In the genomic region with DNA sequence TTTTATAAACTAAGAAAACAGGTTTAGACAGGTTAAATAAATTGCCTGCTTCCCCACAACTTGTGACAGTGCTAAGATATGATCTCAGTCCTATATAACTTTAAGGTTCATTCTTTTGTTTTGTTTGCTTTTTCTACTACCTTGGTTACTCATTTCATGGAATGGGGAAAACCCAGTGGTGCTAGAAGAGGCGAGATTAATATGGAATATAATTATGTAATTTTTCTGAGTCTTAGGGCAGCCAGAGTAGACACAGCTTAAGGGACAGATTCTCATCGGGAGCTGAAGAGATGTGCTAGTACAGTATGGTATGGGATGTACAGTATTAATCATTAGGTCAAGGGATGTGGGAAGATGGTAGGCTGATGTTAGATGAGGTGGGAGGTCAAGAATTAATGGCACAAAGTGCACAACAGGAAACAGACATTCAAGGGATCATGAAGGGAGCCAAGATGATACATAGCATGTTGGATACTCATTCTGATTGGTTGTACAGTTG, we compare ENCODE assay signal across 15 cellular contexts. TPM values are rescaled to one million over a fixed set of nuclear protein-coding genes. Genes with fewer than 3 reads are reported as not detected.
A peak's percentile ranks its signal among the peaks of the same experiment; 100 is the strongest.
DNase-seq lines count a peak whose midpoint lies in the region; ATAC-seq and TF ChIP-seq lines count a peak whose summit lies in the region.
"Had no signal": no experiment of that assay in that cellular context is flagged by ENCODE, and none has a peak within 500 bp of the region (broad histone marks: within the 10 kb centered on the region; RNA-seq: fewer than 3 reads in every experiment).

No MANE protein-coding gene starts in this region.

- DNase-seq in activated T-cell treated with anti-CD3 and anti-CD28 coated beads, Interleukin-2, amount 50 U/mL, for 24 hours: no peak
- no peak for DNase-seq in activated T-cell treated with anti-CD3 and anti-CD28 coated beads, Interleukin-2, amount 50 U/mL, for 4 hours
- DNase-seq in glomerular visceral epithelial cell (ENCODE audit: extremely low spot score) (peak; percentile 63), NCI-H2107 (lab: John Stamatoyannopoulos, UW) (no peak)
- no peak for DNase-seq in stimulated activated naive CD8-positive, alpha-beta T cell treated with anti-CD3 and anti-CD28 coated beads, Interleukin-15, amount 100 ng/mL, for 72 hours
- DNase-seq in activated CD8-positive, alpha-beta T cell treated with anti-CD3 and anti-CD28 coated beads, Interleukin-2, amount 10 ng/mL, durations not matched to agents 7 days and 5 days: no peak
- DNase-seq: activated CD4-positive, CD25-positive, alpha-beta regulatory T cell; activated naive CD8-positive, alpha-beta T cell treated with anti-CD3 and anti-CD28 coated beads, Interleukin-2, amount 10 ng/mL, durations not matched to agents 7 days and 5 days; lower lobe of right lung; NCI-H1092 treated with DMSO at 0.1 percent for 48 hours; nephron progenitor cell had no signal

- peaks cover 53% of the 10 kb centered on the region for H3K36me3 Mint-ChIP-seq in activated T-cell treated with anti-CD3 and anti-CD28 coated beads, Interleukin-2, amount 50 U/mL, for 24 hours (ENCODE audit: low read depth)
- H3K36me3 Mint-ChIP-seq in activated T-cell treated with anti-CD3 and anti-CD28 coated beads, Interleukin-2, amount 50 U/mL, for 4 hours (ENCODE audit: insufficient read depth): peaks cover 18% of the 10 kb centered on the region
- peaks cover 29% of the 10 kb centered on the region for H3K36me3 Mint-ChIP-seq in activated CD8-positive, alpha-beta T cell treated with anti-CD3 and anti-CD28 coated beads, Interleukin-2, amount 10 ng/mL, durations not matched to agents 7 days and 5 days (ENCODE audit: low read depth)

- no peaks in the 10 kb centered on the region for H3K27me3 Mint-ChIP-seq in activated T-cell treated with anti-CD3 and anti-CD28 coated beads, Interleukin-2, amount 50 U/mL, for 24 hours
- no peaks in the 10 kb centered on the region for H3K27me3 Mint-ChIP-seq in activated T-cell treated with anti-CD3 and anti-CD28 coated beads, Interleukin-2, amount 50 U/mL, for 4 hours (ENCODE audit: low read depth)
- no peaks in the 10 kb centered on the region for H3K27me3 Mint-ChIP-seq in stimulated activated naive CD8-positive, alpha-beta T cell treated with anti-CD3 and anti-CD28 coated beads, Interleukin-15, amount 100 ng/mL, for 72 hours
- no peaks in the 10 kb centered on the region for H3K27me3 Mint-ChIP-seq in activated CD8-positive, alpha-beta T cell treated with anti-CD3 and anti-CD28 coated beads, Interleukin-2, amount 10 ng/mL, durations not matched to agents 7 days and 5 days (ENCODE audit: low read depth)
- H3K27me3 Mint-ChIP-seq: activated naive CD8-positive, alpha-beta T cell treated with anti-CD3 and anti-CD28 coated beads, Interleukin-2, amount 10 ng/mL, durations not matched to agents 7 days and 5 days had no signal

- H3K27ac Mint-ChIP-seq in activated T-cell treated with anti-CD3 and anti-CD28 coated beads, Interleukin-2, amount 50 U/mL, for 24 hours: peak overlapping the region; percentile 34
- peak overlapping the region in 1 of 2 donors; percentile 34 for H3K27ac Mint-ChIP-seq in stimulated activated naive CD8-positive, alpha-beta T cell treated with anti-CD3 and anti-CD28 coated beads, Interleukin-15, amount 100 ng/mL, for 72 hours
- no peak overlapping the region for H3K27ac Mint-ChIP-seq in activated CD8-positive, alpha-beta T cell treated with anti-CD3 and anti-CD28 coated beads, Interleukin-2, amount 10 ng/mL, durations not matched to agents 7 days and 5 days
- H3K27ac Mint-ChIP-seq: activated naive CD8-positive, alpha-beta T cell treated with anti-CD3 and anti-CD28 coated beads, Interleukin-2, amount 10 ng/mL, durations not matched to agents 7 days and 5 days; nephron progenitor cell; stimulated activated effector memory CD8-positive, alpha-beta T cell treated with anti-CD3 and anti-CD28 coated beads, Interleukin-12 subunit alpha, Interleukin-12 subunit beta, amount 100 ng/mL, for 72 hours had no signal

- H3K4me3 Mint-ChIP-seq in activated T-cell treated with anti-CD3 and anti-CD28 coated beads, Interleukin-2, amount 50 U/mL, for 24 hours: no peak overlapping the region
- H3K4me3 Mint-ChIP-seq in activated T-cell treated with anti-CD3 and anti-CD28 coated beads, Interleukin-2, amount 50 U/mL, for 4 hours: no peak overlapping the region
- no peak overlapping the region for H3K4me3 Mint-ChIP-seq in stimulated activated naive CD8-positive, alpha-beta T cell treated with anti-CD3 and anti-CD28 coated beads, Interleukin-15, amount 100 ng/mL, for 72 hours
- no peak overlapping the region for H3K4me3 Mint-ChIP-seq in activated CD8-positive, alpha-beta T cell treated with anti-CD3 and anti-CD28 coated beads, Interleukin-2, amount 10 ng/mL, durations not matched to agents 7 days and 5 days
- H3K4me3 Mint-ChIP-seq: activated naive CD8-positive, alpha-beta T cell treated with anti-CD3 and anti-CD28 coated beads, Interleukin-2, amount 10 ng/mL, durations not matched to agents 7 days and 5 days; nephron progenitor cell; stimulated activated effector memory CD8-positive, alpha-beta T cell treated with anti-CD3 and anti-CD28 coated beads, Interleukin-12 subunit alpha, Interleukin-12 subunit beta, amount 100 ng/mL, for 72 hours had no signal

- TF ChIP-seq CTCF in VCaP (conservative IDR thresholded peaks at IDR 0.05): no peak

- peak overlapping the region; percentile 28 for H3K27ac ChIP-seq in VCaP
- H3K27ac ChIP-seq: lower lobe of right lung had no signal

- CTCF ChIA-PET in activated CD8-positive, alpha-beta T cell treated with anti-CD3 and anti-CD28 coated beads, Interleukin-2, amount 10 ng/mL, durations not matched to agents 7 days and 5 days (lab: Charles Lee): interaction anchor here (1.3 kb wide), 1 partner anchor 43 kb away, joined by 3 read pairs; no protein-coding TSS in a partner anchor

- peaks cover 68% of the 10 kb centered on the region for H3K4me1 Mint-ChIP-seq in activated T-cell treated with anti-CD3 and anti-CD28 coated beads, Interleukin-2, amount 50 U/mL, for 24 hours (ENCODE audit: low read depth)
- peaks cover 65% of the 10 kb centered on the region for H3K4me1 Mint-ChIP-seq in activated T-cell treated with anti-CD3 and anti-CD28 coated beads, Interleukin-2, amount 50 U/mL, for 4 hours (ENCODE audit: low read depth)
- peaks cover 52% of the 10 kb centered on the region for H3K4me1 Mint-ChIP-seq in stimulated activated naive CD8-positive, alpha-beta T cell treated with anti-CD3 and anti-CD28 coated beads, Interleukin-15, amount 100 ng/mL, for 72 hours
- peaks cover 23% of the 10 kb centered on the region for H3K4me1 Mint-ChIP-seq in activated CD8-positive, alpha-beta T cell treated with anti-CD3 and anti-CD28 coated beads, Interleukin-2, amount 10 ng/mL, durations not matched to agents 7 days and 5 days (ENCODE audit: low read depth)

- POLR2A ChIA-PET in activated CD8-positive, alpha-beta T cell treated with anti-CD3 and anti-CD28 coated beads, Interleukin-2, amount 10 ng/mL, durations not matched to agents 7 days and 5 days (lab: Charles Lee): no interaction called here

- peaks cover 3% of the 10 kb centered on the region for H3K9me3 Mint-ChIP-seq in activated T-cell treated with anti-CD3 and anti-CD28 coated beads, Interleukin-2, amount 50 U/mL, for 24 hours
- no peaks in the 10 kb centered on the region for H3K9me3 Mint-ChIP-seq in activated T-cell treated with anti-CD3 and anti-CD28 coated beads, Interleukin-2, amount 50 U/mL, for 4 hours
- peaks cover 0 to 7% of the 10 kb centered on the region in 2 donors for H3K9me3 Mint-ChIP-seq in stimulated activated naive CD8-positive, alpha-beta T cell treated with anti-CD3 and anti-CD28 coated beads, Interleukin-15, amount 100 ng/mL, for 72 hours
- no peaks in the 10 kb centered on the region for H3K9me3 Mint-ChIP-seq in activated CD8-positive, alpha-beta T cell treated with anti-CD3 and anti-CD28 coated beads, Interleukin-2, amount 10 ng/mL, durations not matched to agents 7 days and 5 days (ENCODE audit: insufficient read depth)
- H3K9me3 Mint-ChIP-seq: nephron progenitor cell; stimulated activated effector memory CD8-positive, alpha-beta T cell treated with anti-CD3 and anti-CD28 coated beads, Interleukin-12 subunit alpha, Interleukin-12 subunit beta, amount 100 ng/mL, for 72 hours had no signal

- ATAC-seq in activated T-cell treated with anti-CD3 and anti-CD28 coated beads, Interleukin-2, amount 50 U/mL, for 4 hours: no peak
- peak; percentile 35 for ATAC-seq in stimulated activated naive CD8-positive, alpha-beta T cell treated with anti-CD3 and anti-CD28 coated beads, Interleukin-15, amount 100 ng/mL, for 72 hours
- no peak for ATAC-seq in GM21737 (IDR thresholded peaks at IDR 0.05; ENCODE audit: unreplicated experiment)
- no peak for ATAC-seq in activated CD8-positive, alpha-beta T cell treated with anti-CD3 and anti-CD28 coated beads, Interleukin-2, amount 10 ng/mL, durations not matched to agents 7 days and 5 days
- ATAC-seq: sciatic nerve; stimulated activated effector memory CD8-positive, alpha-beta T cell treated with anti-CD3 and anti-CD28 coated beads, Interleukin-12 subunit alpha, Interleukin-12 subunit beta, amount 100 ng/mL, for 72 hours had no signal

RNA-seq across cellular contexts. Expression of a gene that starts 6.2 kb away (rescaled TPM):
- total RNA-seq in activated T-cell treated with anti-CD3 and anti-CD28 coated beads, Interleukin-2, amount 50 U/mL, for 4 hours: 1 to 10 TPM; 7.4 to 9.5 (median 9.0) TPM
- total RNA-seq in activated CD8-positive, alpha-beta T cell treated with anti-CD3 and anti-CD28 coated beads, Interleukin-2, amount 10 ng/mL, durations not matched to agents 7 days and 5 days: 10 to 100 TPM; 17.5 to 18.2 TPM
